ENCODE assay signal across 21 cellular contexts in genomic region chr7:1882451-1882850, GRCh38.
DNase-seq lines count a peak whose midpoint lies in the region; ATAC-seq, FAIRE-seq and TF ChIP-seq lines count a peak whose summit lies in the region.
"Had no signal": no experiment of that assay in that cellular context is flagged by ENCODE, and none has a peak within 500 bp of the region (broad histone marks: within the 10 kb centered on the region; RNA-seq: fewer than 3 reads in every experiment).

No MANE protein-coding gene starts in this region.

- CTCF ChIA-PET in activated CD4-positive, alpha-beta T cell treated with anti-CD3 and anti-CD28 coated beads for 36 hours (lab: Charles Lee): interaction anchor here (0.7 to 1.0 kb wide), 2 partner anchors 7 to 58 kb away, joined by 3 to 4 read pairs; no protein-coding TSS in a partner anchor

- no peaks in the 10 kb centered on the region for H3K27me3 Mint-ChIP-seq in activated CD4-positive, alpha-beta T cell treated with anti-CD3 and anti-CD28 coated beads for 36 hours
- H3K27me3 Mint-ChIP-seq: effector memory CD8-positive, alpha-beta T cell had no signal

- H3K9me3 Mint-ChIP-seq in activated CD4-positive, alpha-beta T cell treated with anti-CD3 and anti-CD28 coated beads for 36 hours (ENCODE audit: low read depth): peaks cover 4% of the 10 kb centered on the region
- H3K9me3 Mint-ChIP-seq: effector memory CD8-positive, alpha-beta T cell had no signal

- peaks cover 22% of the 10 kb centered on the region for H3K4me1 Mint-ChIP-seq in activated CD4-positive, alpha-beta T cell treated with anti-CD3 and anti-CD28 coated beads for 36 hours

- POLR2A ChIA-PET in activated CD4-positive, alpha-beta T cell treated with anti-CD3 and anti-CD28 coated beads for 36 hours (lab: Charles Lee): interaction anchor here (0.6 kb wide), 1 partner anchor 1363 kb away, joined by 4 read pairs; the partner anchor contains the start of gene PDGFA

- H3K36me3 Mint-ChIP-seq in activated CD4-positive, alpha-beta T cell treated with anti-CD3 and anti-CD28 coated beads for 36 hours (ENCODE audit: low read depth): peaks cover 21% of the 10 kb centered on the region

- no peak for DNase-seq in activated CD4-positive, alpha-beta T cell treated with anti-CD3 and anti-CD28 coated beads for 36 hours
- no peak for DNase-seq in activated CD4-positive, alpha-beta T cell treated with anti-CD3 and anti-CD28 coated beads for 4 hours
- DNase-seq in GF-D8 (lab: John Stamatoyannopoulos, UW) (peak; percentile 76), RWPE2 (ENCODE audit: low spot score) (no peak), kidney (peak; percentile 56), cortex of kidney (lab: John Stamatoyannopoulos, UW) (no peak)
- DNase-seq: activated CD4-positive, alpha-beta T cell treated with anti-CD3 and anti-CD28 coated beads, Interleukin-2, amount 50 U/mL, for 1 hour; activated naive CD4-positive, alpha-beta T cell treated with Interleukin-2 at 50 U/mL for 16 hours; activated T-cell treated with anti-CD3 and anti-CD28 coated beads, Interleukin-2, amount 50 U/mL, for 1 hour; aorta; effector memory CD8-positive, alpha-beta T cell; left colon; midbrain; MM.1S; stimulated activated CD4-positive, alpha-beta T cell treated with anti-CD3 and anti-CD28 coated beads, Interleukin-1b, Interleukin-23, amount 100 ng/mL, for 48 hours; stimulated activated naive CD4-positive, alpha-beta T cell had no signal

- intact Hi-C loops in activated CD4-positive, alpha-beta T cell treated with anti-CD3 and anti-CD28 coated beads for 36 hours (cut with DNase I, micrococcal nuclease): no loop called here
- intact Hi-C loops in kidney (cut with DNase I): no loop called here

- H3K27ac ChIP-seq in RWPE2 (ENCODE audit: poor library complexity, severe bottlenecking) (peak overlapping the region; percentile 50), kidney (ENCODE audit: low read depth in 2 of 2, low read length in 2 of 2) (no peak overlapping the region)
- H3K27ac ChIP-seq: esophagus muscularis mucosa had no signal

- H3K4me3 ChIP-seq in RWPE2 (ENCODE audit: severe bottlenecking) (no peak overlapping the region), kidney (ENCODE audit: low read length in 2 of 2) (no peak overlapping the region)
- H3K4me3 ChIP-seq: A549, esophagus muscularis mucosa, GM23338 had no signal

- peaks cover 26% of the 10 kb centered on the region for H3K4me1 ChIP-seq in RWPE2 (ENCODE audit: insufficient read depth, poor library complexity, severe bottlenecking)
- H3K4me1 ChIP-seq in kidney (ENCODE audit: control insufficient read depth in 1 of 2, insufficient read depth in 1 of 2, low read depth in 1 of 2, low read length in 2 of 2): no peaks in the 10 kb centered on the region

- H3K27me3 ChIP-seq in RWPE2 (ENCODE audit: insufficient read depth, poor library complexity, severe bottlenecking): no peaks in the 10 kb centered on the region
- H3K27me3 ChIP-seq: esophagus muscularis mucosa had no signal

- H3K4me3 Mint-ChIP-seq in activated CD4-positive, alpha-beta T cell treated with anti-CD3 and anti-CD28 coated beads for 36 hours: no peak overlapping the region
- H3K4me3 Mint-ChIP-seq: GM23338 had no signal

- H3K9me3 ChIP-seq in RWPE2 (ENCODE audit: severe bottlenecking) (no peaks in the 10 kb centered on the region), kidney (ENCODE audit: control insufficient read depth in 1 of 2, low read length in 2 of 2) (no peaks in the 10 kb centered on the region)

- H3K9ac ChIP-seq in kidney (ENCODE audit: low read length in 2 of 2): no peak overlapping the region

- FAIRE-seq in kidney (lab: Jason Lieb, UNC): no peak
- FAIRE-seq: A549 had no signal

- H3K36me3 ChIP-seq in RWPE2 (ENCODE audit: low read depth) (no peaks in the 10 kb centered on the region), kidney (ENCODE audit: control insufficient read depth in 1 of 2, insufficient read depth in 2 of 2, low read length in 2 of 2) (peaks cover 0 to 2% of the 10 kb centered on the region in 2 donors)

- TF ChIP-seq CTCF in RWPE2 (IDR thresholded peaks at IDR 0.05; ENCODE audit: poor library complexity, severe bottlenecking) (no peak), kidney (IDR thresholded peaks at IDR 0.05; ENCODE audit: borderline replicate concordance, extremely low read depth, insufficient read depth) (no peak)

- ATAC-seq in activated CD4-positive, alpha-beta T cell treated with anti-CD3 and anti-CD28 coated beads for 36 hours: no peak
- ATAC-seq in RWPE2 (ENCODE audit: low read depth) (no peak), GM21515 (IDR thresholded peaks at IDR 0.05; ENCODE audit: unreplicated experiment) (no peak), GM21529 (IDR thresholded peaks at IDR 0.05; ENCODE audit: unreplicated experiment) (no peak)
- ATAC-seq: effector memory CD8-positive, alpha-beta T cell; left colon had no signal

- peak overlapping the region; percentile 42 for H3K27ac Mint-ChIP-seq in activated CD4-positive, alpha-beta T cell treated with anti-CD3 and anti-CD28 coated beads for 36 hours
- H3K27ac Mint-ChIP-seq: GM23338 had no signal

Comparison
In these comparisons a context has a peak if more than half of its experiments do, and no peak if none do; other contexts are left out.
1. DNase-seq: peak in GF-D8 (single experiment) and kidney (single experiment); none in activated CD4-positive, alpha-beta T cell treated with anti-CD3 and anti-CD28 coated beads for 36 hours (single experiment), activated CD4-positive, alpha-beta T cell treated with anti-CD3 and anti-CD28 coated beads for 4 hours (0 of 2), RWPE2 (single experiment) and cortex of kidney (single experiment).